ENCODE assay signal across 8 cellular contexts in the genomic region with DNA sequence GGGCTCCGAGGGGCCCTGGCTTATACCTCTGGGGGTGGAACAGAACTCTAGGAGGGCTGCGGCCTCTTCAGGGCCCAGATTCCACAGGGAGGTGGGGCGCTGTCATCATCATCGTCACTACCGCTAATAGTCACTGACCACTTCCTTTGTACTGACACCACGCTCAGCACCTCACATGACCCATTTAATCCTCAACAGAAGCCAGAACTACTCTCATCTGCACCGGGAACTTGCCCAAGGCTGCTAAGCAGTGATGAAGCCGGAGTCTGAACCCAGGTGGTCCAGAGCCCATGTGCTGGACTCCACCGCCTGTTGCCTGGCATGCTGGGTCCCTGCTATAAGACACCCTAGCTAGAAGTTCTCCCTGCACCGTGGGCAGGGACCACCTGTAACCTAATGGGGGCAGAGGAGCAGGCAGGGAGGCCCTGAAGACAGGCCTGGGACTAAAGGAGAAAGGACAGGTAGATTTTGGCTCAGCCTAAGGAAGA. TPM values are rescaled to one million over a fixed set of nuclear protein-coding genes. Genes with fewer than 3 reads are reported as not detected.
A peak's percentile ranks its signal among the peaks of the same experiment; 100 is the strongest.
DNase-seq lines count a peak whose midpoint lies in the region; ATAC-seq, FAIRE-seq and TF ChIP-seq lines count a peak whose summit lies in the region.
"Had no signal": no experiment of that assay in that cellular context is flagged by ENCODE, and none has a peak within 500 bp of the region (broad histone marks: within the 10 kb centered on the region; RNA-seq: fewer than 3 reads in every experiment).

No MANE protein-coding gene starts in this region.

- TF ChIP-seq POLR2A in thyroid gland (IDR thresholded peaks at IDR 0.05) = no peak

- peaks cover 92% of the 10 kb centered on the region for H3K36me3 Mint-ChIP-seq in stimulated activated effector memory CD8-positive, alpha-beta T cell treated with anti-CD3 and anti-CD28 coated beads, Interleukin-12 subunit alpha, Interleukin-12 subunit beta, amount 100 ng/mL, for 72 hours

- H3K4me1 ChIP-seq in thyroid gland = peaks cover 8 to 9% of the 10 kb centered on the region in 2 donors

- H3K27me3 ChIP-seq in thyroid gland = no peaks in the 10 kb centered on the region
- H3K27me3 ChIP-seq: SJSA1 had no signal

- peak; percentile 6 for ATAC-seq in Right ventricle myocardium superior (ENCODE audit: poor library complexity)
- ATAC-seq in stimulated activated effector memory CD8-positive, alpha-beta T cell treated with anti-CD3 and anti-CD28 coated beads, Interleukin-12 subunit alpha, Interleukin-12 subunit beta, amount 100 ng/mL, for 72 hours = peak; percentile 90

- 65 to 90% methylated on average over 9 to 10 of the region's 10 CpGs for WGBS in thyroid gland, 2 donors

- peaks cover 86% of the 10 kb centered on the region for H3K36me3 ChIP-seq in KOPT-K1 (ENCODE audit: insufficient read depth, low read length)
- H3K36me3 ChIP-seq in thyroid gland = no peaks in the 10 kb centered on the region
- H3K36me3 ChIP-seq: SJSA1 had no signal

- no peaks in the 10 kb centered on the region for H3K9me3 Mint-ChIP-seq in stimulated activated effector memory CD8-positive, alpha-beta T cell treated with anti-CD3 and anti-CD28 coated beads, Interleukin-12 subunit alpha, Interleukin-12 subunit beta, amount 100 ng/mL, for 72 hours

- no peak overlapping the region for H3K4me3 ChIP-seq in thyroid gland (replicated peaks in 1 of 3)
- H3K4me3 ChIP-seq: SJSA1 had no signal

- H3K27ac ChIP-seq in KOPT-K1 (ENCODE audit: low read depth, low read length, poor library complexity, severe bottlenecking) (peak overlapping the region; percentile 93), thyroid gland (no peak overlapping the region)
- H3K27ac ChIP-seq: SJSA1 had no signal

- DNase-seq in activated T-cell treated with anti-CD3 and anti-CD28 coated beads for 4 hours (peak; percentile 26), Right ventricle myocardium superior (no peak), thyroid gland (no peak), NCI-H2107 (lab: John Stamatoyannopoulos, UW) (no peak), frontal cortex (ENCODE audit: low spot score in 2 of 2) (no peak)
- DNase-seq in stimulated activated effector memory CD8-positive, alpha-beta T cell treated with anti-CD3 and anti-CD28 coated beads, Interleukin-12 subunit alpha, Interleukin-12 subunit beta, amount 100 ng/mL, for 72 hours (ENCODE audit: low spot score in 2 of 2) = peak in 1 of 2 donors; percentile 70

- FAIRE-seq in frontal cortex (lab: Jason Lieb, UNC) = no peak

- intact Hi-C loops in Right ventricle myocardium superior (cut with DNase I) (no loop called here), thyroid gland (cut with DNase I) (no loop called here)

- peaks cover 49% of the 10 kb centered on the region for H3K4me1 Mint-ChIP-seq in stimulated activated effector memory CD8-positive, alpha-beta T cell treated with anti-CD3 and anti-CD28 coated beads, Interleukin-12 subunit alpha, Interleukin-12 subunit beta, amount 100 ng/mL, for 72 hours

- TF ChIP-seq CTCF in thyroid gland (IDR thresholded peaks at IDR 0.05) = no peak

- H3K9me3 ChIP-seq in KOPT-K1 (ENCODE audit: insufficient read depth, low read length, poor library complexity, severe bottlenecking) (no peaks in the 10 kb centered on the region), thyroid gland (no peaks in the 10 kb centered on the region)
- H3K9me3 ChIP-seq: SJSA1 had no signal

- H3K27ac Mint-ChIP-seq in stimulated activated effector memory CD8-positive, alpha-beta T cell treated with anti-CD3 and anti-CD28 coated beads, Interleukin-12 subunit alpha, Interleukin-12 subunit beta, amount 100 ng/mL, for 72 hours = peak overlapping the region; percentile 98

- H3K4me3 Mint-ChIP-seq in stimulated activated effector memory CD8-positive, alpha-beta T cell treated with anti-CD3 and anti-CD28 coated beads, Interleukin-12 subunit alpha, Interleukin-12 subunit beta, amount 100 ng/mL, for 72 hours = peak overlapping the region; percentile 79

RNA-seq across cellular contexts. Expression of a gene that starts 12.0 kb away (rescaled TPM):
- total RNA-seq in Right ventricle myocardium superior (10.6 TPM), thyroid gland (1 to 10 TPM; 4.0 to 8.1 (median 5.2) TPM), frontal cortex (0.41 TPM)
- total RNA-seq: SJSA1 had no signal

RNA-seq across cellular contexts. Expression of a gene that starts 22.9 kb away (rescaled TPM):
- total RNA-seq in Right ventricle myocardium superior (145 TPM), thyroid gland (10 to 100 TPM; 41.8 to 64.5 (median 53.5) TPM), frontal cortex (22.0 TPM)

RNA-seq across cellular contexts. Expression of a gene that starts 46.2 kb away (rescaled TPM):
- total RNA-seq in Right ventricle myocardium superior (33.4 TPM), thyroid gland (10 to 100 TPM; 14.7 to 27.8 (median 19.7) TPM), frontal cortex (13.9 TPM)

RNA-seq across cellular contexts. Expression of a gene that starts 47.6 kb away (rescaled TPM):
- total RNA-seq in Right ventricle myocardium superior (14.3 TPM), thyroid gland (10 to 100 TPM; 32.5 to 61.4 (median 47.9) TPM), frontal cortex (21.2 TPM)
